Comparison of ENCODE assay signal across 12 cellular contexts in genomic region chr4:156615066-156615514, GRCh38.
DNase-seq lines count a peak whose midpoint lies in the region; FAIRE-seq and TF ChIP-seq lines count a peak whose summit lies in the region.
"Had no signal": no experiment of that assay in that cellular context is flagged by ENCODE, and none has a peak within 500 bp of the region (broad histone marks: within the 10 kb centered on the region; RNA-seq: fewer than 3 reads in every experiment).

No MANE protein-coding gene starts in this region.

- H3K27ac ChIP-seq in SK-N-SH (ENCODE audit: low read depth in 2 of 2, low read length in 1 of 2), result peak overlapping the region; percentile 52 to 67; a peak in 3 of 4 replicates

- POLR2A ChIA-PET in SK-N-SH (lab: Yijun Ruan, JAX), result no interaction called here

- FAIRE-seq in H54 (lab: Jason Lieb, UNC), result peak; percentile 6
- FAIRE-seq: HepG2 had no signal

- H3F3A ChIP-seq in SK-N-SH (replicated peaks; ENCODE audit: insufficient read depth), result peaks cover 20% of the 10 kb centered on the region

- TF ChIP-seq CTCF in SK-N-SH (IDR thresholded peaks at IDR 0.05) (no peak), GM13976 (IDR thresholded peaks at IDR 0.05; ENCODE audit: borderline replicate concordance, control extremely low read depth, extremely low read depth, insufficient read depth, missing control alignments) (no peak), type B pancreatic cell (conservative IDR thresholded peaks at IDR 0.05) (no peak)

- no peak overlapping the region for H2AFZ ChIP-seq in SK-N-SH (ENCODE audit: low read depth)

- TF ChIP-seq RAD21 in SK-N-SH (IDR thresholded peaks at IDR 0.05; ENCODE audit: low read length), result no peak

- no peak for TF ChIP-seq POLR2A in H54 (IDR thresholded peaks at IDR 0.05; ENCODE audit: low read depth, low read length)

- H3K4me2 ChIP-seq in SK-N-SH (0 out of 2 replicates have a peak overlapping the region, but pooled peaks have one; percentile 17), skeletal muscle satellite cell (ENCODE audit: low read length) (peak overlapping the region; percentile 2)

- H3K36me3 Mint-ChIP-seq in type B pancreatic cell, result no peaks in the 10 kb centered on the region
- H3K36me3 Mint-ChIP-seq: stimulated activated effector memory CD8-positive, alpha-beta T cell treated with anti-CD3 and anti-CD28 coated beads, Interleukin-12 subunit alpha, Interleukin-12 subunit beta, amount 100 ng/mL, for 72 hours had no signal

- H3K9ac ChIP-seq in SK-N-SH (no peak overlapping the region), skeletal muscle satellite cell (ENCODE audit: low read depth, low read length) (peak overlapping the region; percentile 20)

- H3K9me3 ChIP-seq in SK-N-SH (no peaks in the 10 kb centered on the region), skeletal muscle satellite cell (replicated peaks; ENCODE audit: low read length) (no peaks in the 10 kb centered on the region)

- no peaks in the 10 kb centered on the region for H3K79me2 ChIP-seq in SK-N-SH (ENCODE audit: insufficient read depth)

- CTCF ChIA-PET in SK-N-SH (lab: Yijun Ruan, JAX), result interaction anchor here (0.6 kb wide), 1 partner anchor 1941 kb away, joined by 3 read pairs; no protein-coding TSS in a partner anchor

- no peaks in the 10 kb centered on the region for H3K27me3 Mint-ChIP-seq in type B pancreatic cell

- H3K4me1 Mint-ChIP-seq in type B pancreatic cell (ENCODE audit: unreplicated experiment), result peaks cover 8% of the 10 kb centered on the region
- H3K4me1 Mint-ChIP-seq: stimulated activated effector memory CD8-positive, alpha-beta T cell treated with anti-CD3 and anti-CD28 coated beads, Interleukin-12 subunit alpha, Interleukin-12 subunit beta, amount 100 ng/mL, for 72 hours had no signal

- H3K27me3 ChIP-seq in SK-N-SH (ENCODE audit: insufficient read depth), result no peaks in the 10 kb centered on the region
- H3K27me3 ChIP-seq in skeletal muscle satellite cell (ENCODE audit: control insufficient read depth, insufficient read depth, low read length), result no peaks in the 10 kb centered on the region

- peak overlapping the region in 1 of 2 experiments; percentile 34; a peak in 2 of 4 replicates for H3K4me3 ChIP-seq in SK-N-SH (ENCODE audit: low read depth in 2 of 2, low read length in 1 of 2)
- H3K4me3 ChIP-seq in skeletal muscle satellite cell (ENCODE audit: low read length), result no peak overlapping the region

- no peaks in the 10 kb centered on the region for H4K20me1 ChIP-seq in SK-N-SH (ENCODE audit: insufficient read depth)

- WGBS in SK-N-SH (ENCODE audit: low lambda C conversion rate), result 4% methylated on average over 2 of the region's 2 CpGs

- H3K27ac Mint-ChIP-seq in type B pancreatic cell, result no peak overlapping the region
- H3K27ac Mint-ChIP-seq: stimulated activated effector memory CD8-positive, alpha-beta T cell treated with anti-CD3 and anti-CD28 coated beads, Interleukin-12 subunit alpha, Interleukin-12 subunit beta, amount 100 ng/mL, for 72 hours had no signal

- H3K36me3 ChIP-seq in SK-N-SH (replicated peaks in 1 of 2; ENCODE audit: control insufficient read depth in 1 of 2, insufficient read depth in 2 of 2, low read length in 1 of 2) (no peaks in the 10 kb centered on the region), skeletal muscle satellite cell (ENCODE audit: insufficient read depth, low read length) (no peaks in the 10 kb centered on the region)

- H3K4me3 Mint-ChIP-seq in type B pancreatic cell, result no peak overlapping the region
- H3K4me3 Mint-ChIP-seq: neural crest cell; stimulated activated effector memory CD8-positive, alpha-beta T cell treated with anti-CD3 and anti-CD28 coated beads, Interleukin-12 subunit alpha, Interleukin-12 subunit beta, amount 100 ng/mL, for 72 hours had no signal

- TF ChIP-seq EP300 in SK-N-SH (IDR thresholded peaks at IDR 0.05; ENCODE audit: borderline replicate concordance in 1 of 2, low read depth in 1 of 2, low read length in 1 of 2), result peak; percentile 38 to 97; a peak in 3 of 4 replicates

- H3K9me2 ChIP-seq in SK-N-SH, result no peaks in the 10 kb centered on the region

- DNase-seq in H54 (ENCODE audit: insufficient read length, low spot score) (no peak), SK-N-SH (no peak), fibroblast of the conjunctiva (ENCODE audit: low read depth) (peak; percentile 79), NCI-H146 (lab: John Stamatoyannopoulos, UW) (no peak), GM13976 (ENCODE audit: low spot score) (no peak), type B pancreatic cell (ENCODE audit: extremely low spot score, unreplicated experiment) (no peak)
- DNase-seq: NCI-H2081, OCI-M1 had no signal

- H3K9me3 Mint-ChIP-seq in type B pancreatic cell, result no peaks in the 10 kb centered on the region
- H3K9me3 Mint-ChIP-seq: neural crest cell had no signal

- H3K4me1 ChIP-seq in SK-N-SH (ENCODE audit: control insufficient read depth in 1 of 2, insufficient read depth in 2 of 2, low read depth in 1 of 2, low read length in 1 of 2) (peaks cover 0 to 10% of the 10 kb centered on the region in 2 experiments; a peak in 2 of 4 replicates), skeletal muscle satellite cell (ENCODE audit: control insufficient read depth, insufficient read depth, low read length) (peaks cover 21% of the 10 kb centered on the region)

- in situ Hi-C loops in GM13976 (cut with MboI; ENCODE audit: low sequenced_read_pairs, unreplicated experiment), result no loop called here

TF ChIP-seq in SK-N-SH, 30 proteins besides CTCF, POLR2A, EP300 and RAD21:
- TF ChIP-seq RXRA (IDR thresholded peaks at IDR 0.05; ENCODE audit: borderline replicate concordance, low read depth) (peak; percentile 90), EZH2phosphoT487 (IDR thresholded peaks at IDR 0.05; ENCODE audit: borderline replicate concordance, low read depth) (no peak), YY1 (IDR thresholded peaks at IDR 0.05; ENCODE audit: low read depth) (peak; percentile 56; the same call in 1 of the 2 replicates), JUND (IDR thresholded peaks at IDR 0.05) (peak; percentile 97), MEF2A (IDR thresholded peaks at IDR 0.05; ENCODE audit: borderline replicate concordance, low read depth) (no peak; the same call in 1 of the 2 replicates), ZBTB33 (IDR thresholded peaks at IDR 0.05; ENCODE audit: borderline replicate concordance, low read depth) (peak; percentile 86), FOSL2 (IDR thresholded peaks at IDR 0.05; ENCODE audit: borderline replicate concordance, low read depth) (peak; percentile 51), MAX (IDR thresholded peaks at IDR 0.05; ENCODE audit: low read depth) (peak; percentile 79; the same call in 1 of the 2 replicates), TEAD4 (IDR thresholded peaks at IDR 0.05; ENCODE audit: borderline replicate concordance, insufficient read depth) (peak; percentile 99), FOXM1 (IDR thresholded peaks at IDR 0.05; ENCODE audit: low read depth) (peak; percentile 93), USF1 (IDR thresholded peaks at IDR 0.05; ENCODE audit: borderline replicate concordance, low read depth) (0 out of 2 replicates have a peak, but pooled peaks have one; percentile 25), CHD2 (IDR thresholded peaks at IDR 0.05; ENCODE audit: low read length, partially characterized antibody) (no peak), TCF12 (IDR thresholded peaks at IDR 0.05) (peak; percentile 100), RCOR1 (IDR thresholded peaks at IDR 0.05; ENCODE audit: low read length) (no peak), ELF1 (IDR thresholded peaks at IDR 0.05) (peak; percentile 37), NFIC (IDR thresholded peaks at IDR 0.05; ENCODE audit: borderline replicate concordance) (peak; percentile 100), POLR2AphosphoS5 (IDR thresholded peaks at IDR 0.05; ENCODE audit: low read depth, low read length) (peak; percentile 87), SIN3A (IDR thresholded peaks at IDR 0.05; ENCODE audit: borderline replicate concordance, low read depth, low read length) (peak; percentile 85), PBX3 (IDR thresholded peaks at IDR 0.05) (peak; percentile 98)
